Comparison of ENCODE assay signal across 23 cellular contexts in genomic region chr13:72314210-72314609, GRCh38.
"Had no signal": no experiment of that assay in that cellular context is flagged by ENCODE, and none has a peak within 500 bp of the region (broad histone marks: within the 10 kb centered on the region; RNA-seq: fewer than 3 reads in every experiment).

No MANE protein-coding gene starts in this region.

- H3K27ac Mint-ChIP-seq: effector memory CD8-positive, alpha-beta T cell; naive thymus-derived CD4-positive, alpha-beta T cell; nephron; neural progenitor cell had no signal

- H3K36me3 Mint-ChIP-seq: naive thymus-derived CD4-positive, alpha-beta T cell; neural progenitor cell had no signal

- H3K36me3 ChIP-seq: neural progenitor cell, prostate gland, right atrium auricular region, transverse colon, upper lobe of right lung, uterus had no signal

- H3K4me3 ChIP-seq: coronary artery, neural progenitor cell, prostate gland, right atrium auricular region, smooth muscle cell, transverse colon, upper lobe of right lung, uterus had no signal

- H3K9me3 ChIP-seq: prostate gland, transverse colon, upper lobe of right lung, uterus had no signal

- H3K4me3 Mint-ChIP-seq: effector memory CD8-positive, alpha-beta T cell; naive thymus-derived CD4-positive, alpha-beta T cell; nephron; neural progenitor cell had no signal

- H3K4me1 Mint-ChIP-seq: naive thymus-derived CD4-positive, alpha-beta T cell; nephron had no signal

- H3K27me3 ChIP-seq: neural progenitor cell, right atrium auricular region, transverse colon, upper lobe of right lung, uterus had no signal

- ATAC-seq: effector memory CD8-positive, alpha-beta T cell; left lobe of liver; naive thymus-derived CD4-positive, alpha-beta T cell; sciatic nerve; upper lobe of right lung had no signal

- DNase-seq: dermis blood vessel endothelial cell; effector memory CD8-positive, alpha-beta T cell; head of caudate nucleus; kidney; mesenchymal stem cell; midbrain; naive thymus-derived CD4-positive, alpha-beta T cell; stimulated activated CD4-positive, alpha-beta T cell treated with anti-CD3 and anti-CD28 coated beads, Interleukin-12 subunit alpha, Interleukin-12 subunit beta, amount 100 ng/mL, for 4 hours; stimulated activated CD4-positive, alpha-beta T cell treated with anti-CD3 and anti-CD28 coated beads, Interleukin-1b, Interleukin-23, amount 100 ng/mL, for 48 hours; stimulated activated CD4-positive, alpha-beta T cell treated with anti-CD3 and anti-CD28 coated beads, Interleukin-4, amount 100 ng/mL, for 1 hour; stimulated activated CD8-positive, alpha-beta memory T cell treated with anti-CD3 and anti-CD28 coated beads, Interleukin-4, amount 100 ng/mL, for 48 hours; stimulated activated naive CD4-positive, alpha-beta T cell treated with Interleukin-2 at 50 U/mL for 16 hours; transverse colon; upper lobe of right lung; uterus had no signal

- H3K9me3 Mint-ChIP-seq: nephron, neural progenitor cell had no signal

- H3K27me3 Mint-ChIP-seq: effector memory CD8-positive, alpha-beta T cell had no signal

- H3K4me1 ChIP-seq: neural progenitor cell, prostate gland, right atrium auricular region, transverse colon, upper lobe of right lung, uterus had no signal
